1 cellular context compared by ENCODE assay signal in the genomic region with DNA sequence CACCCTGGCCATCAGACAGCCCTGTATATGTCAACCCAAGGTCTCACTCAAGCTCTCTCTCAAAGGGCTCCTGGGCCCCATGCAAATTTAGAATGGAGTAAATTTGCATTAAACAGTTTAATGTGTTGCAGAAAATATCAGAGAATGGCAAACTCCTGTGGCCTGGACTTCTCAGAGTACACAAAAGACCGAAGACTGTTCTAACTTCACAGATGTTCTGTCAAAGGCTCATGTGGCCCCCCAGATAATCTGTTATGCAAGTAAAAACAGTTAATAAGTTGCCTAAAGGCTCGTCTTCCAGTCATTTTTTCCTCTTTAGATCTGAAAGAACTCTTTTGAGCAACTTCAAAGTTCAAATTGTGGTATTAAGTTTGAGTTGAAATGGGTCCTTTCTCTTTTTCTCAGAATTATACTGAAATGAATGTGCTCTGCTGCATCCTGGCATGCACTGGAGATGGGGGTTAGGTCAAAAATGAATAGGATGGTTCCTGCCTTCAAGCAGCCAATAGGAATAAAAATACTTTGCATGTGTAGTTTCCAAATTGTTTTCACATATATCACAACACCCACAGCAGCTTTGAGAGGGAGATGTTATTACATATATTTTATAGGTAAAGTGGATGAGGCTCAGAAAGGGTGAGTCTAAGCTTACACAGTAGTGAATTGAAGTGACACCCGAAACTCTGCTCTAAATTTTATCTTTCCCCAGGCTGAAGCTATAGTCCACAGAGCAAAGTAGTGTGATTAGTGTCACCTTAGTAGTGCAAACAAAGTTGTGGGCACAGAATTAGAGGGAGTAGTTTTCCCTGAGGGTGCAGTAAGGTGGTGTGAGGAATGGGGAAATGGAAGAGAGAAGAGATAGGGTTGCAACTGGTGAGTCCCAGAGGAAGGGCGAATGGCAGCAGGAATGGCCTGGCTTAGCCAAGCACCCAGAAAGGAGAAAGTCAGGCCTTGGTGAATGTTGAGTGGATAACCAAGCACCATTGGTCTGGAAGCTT.
A peak's percentile ranks its signal among the peaks of the same experiment; 100 is the strongest.
TF ChIP-seq lines count a peak whose summit lies in the region.

No MANE protein-coding gene starts in this region.

TF ChIP-seq in HepG2, 621 proteins besides CTCF, POLR2A, EP300 and RAD21 (continued from another document and continues in another):
- 0 out of 2 replicates have a peak, but pooled peaks have one; percentile 40 for TF ChIP-seq PATZ1 (CRISPR knock-in tag; IDR thresholded peaks at IDR 0.05)
- no peak for TF ChIP-seq ZNF10 (CRISPR knock-in tag; IDR thresholded peaks at IDR 0.05; ENCODE audit: borderline replicate concordance, low read depth)
- TF ChIP-seq TCF7L2 (IDR thresholded peaks at IDR 0.05; ENCODE audit: low read depth, low read length), result no peak
- no peak for TF ChIP-seq ZBTB21 (CRISPR knock-in tag; IDR thresholded peaks at IDR 0.05)
- TF ChIP-seq ARHGAP35 (CRISPR knock-in tag; IDR thresholded peaks at IDR 0.05; ENCODE audit: borderline replicate concordance), result no peak
- no peak for TF ChIP-seq SRY (CRISPR knock-in tag; IDR thresholded peaks at IDR 0.05)
- no peak for TF ChIP-seq MXD1 (CRISPR knock-in tag; IDR thresholded peaks at IDR 0.05)
- no peak for TF ChIP-seq ZFY (CRISPR knock-in tag; IDR thresholded peaks at IDR 0.05)
- no peak for TF ChIP-seq ATAD3A (CRISPR knock-in tag; IDR thresholded peaks at IDR 0.05)
- TF ChIP-seq, protein P1, sequence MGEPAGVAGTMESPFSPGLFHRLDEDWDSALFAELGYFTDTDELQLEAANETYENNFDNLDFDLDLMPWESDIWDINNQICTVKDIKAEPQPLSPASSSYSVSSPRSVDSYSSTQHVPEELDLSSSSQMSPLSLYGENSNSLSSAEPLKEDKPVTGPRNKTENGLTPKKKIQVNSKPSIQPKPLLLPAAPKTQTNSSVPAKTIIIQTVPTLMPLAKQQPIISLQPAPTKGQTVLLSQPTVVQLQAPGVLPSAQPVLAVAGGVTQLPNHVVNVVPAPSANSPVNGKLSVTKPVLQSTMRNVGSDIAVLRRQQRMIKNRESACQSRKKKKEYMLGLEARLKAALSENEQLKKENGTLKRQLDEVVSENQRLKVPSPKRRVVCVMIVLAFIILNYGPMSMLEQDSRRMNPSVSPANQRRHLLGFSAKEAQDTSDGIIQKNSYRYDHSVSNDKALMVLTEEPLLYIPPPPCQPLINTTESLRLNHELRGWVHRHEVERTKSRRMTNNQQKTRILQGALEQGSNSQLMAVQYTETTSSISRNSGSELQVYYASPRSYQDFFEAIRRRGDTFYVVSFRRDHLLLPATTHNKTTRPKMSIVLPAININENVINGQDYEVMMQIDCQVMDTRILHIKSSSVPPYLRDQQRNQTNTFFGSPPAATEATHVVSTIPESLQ (CRISPR knock-in tag; conservative IDR thresholded peaks at IDR 0.05), result no peak
- TF ChIP-seq THAP11 (CRISPR knock-in tag; IDR thresholded peaks at IDR 0.05), result no peak
- no peak for TF ChIP-seq ZNF841 (CRISPR knock-in tag; IDR thresholded peaks at IDR 0.05; ENCODE audit: borderline replicate concordance)
- TF ChIP-seq ZFP90 (CRISPR knock-in tag; IDR thresholded peaks at IDR 0.05; ENCODE audit: borderline replicate concordance), result no peak
- TF ChIP-seq ZNF12 (CRISPR knock-in tag; IDR thresholded peaks at IDR 0.05), result no peak
- TF ChIP-seq, protein P2, sequence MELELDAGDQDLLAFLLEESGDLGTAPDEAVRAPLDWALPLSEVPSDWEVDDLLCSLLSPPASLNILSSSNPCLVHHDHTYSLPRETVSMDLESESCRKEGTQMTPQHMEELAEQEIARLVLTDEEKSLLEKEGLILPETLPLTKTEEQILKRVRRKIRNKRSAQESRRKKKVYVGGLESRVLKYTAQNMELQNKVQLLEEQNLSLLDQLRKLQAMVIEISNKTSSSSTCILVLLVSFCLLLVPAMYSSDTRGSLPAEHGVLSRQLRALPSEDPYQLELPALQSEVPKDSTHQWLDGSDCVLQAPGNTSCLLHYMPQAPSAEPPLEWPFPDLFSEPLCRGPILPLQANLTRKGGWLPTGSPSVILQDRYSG (CRISPR knock-in tag; IDR thresholded peaks at IDR 0.05), result no peak
- TF ChIP-seq IRF2 (CRISPR knock-in tag; IDR thresholded peaks at IDR 0.05), result no peak
- TF ChIP-seq SETDB1 (CRISPR knock-in tag; IDR thresholded peaks at IDR 0.05; ENCODE audit: borderline replicate concordance), result no peak
- no peak for TF ChIP-seq ZNF576 (CRISPR knock-in tag; IDR thresholded peaks at IDR 0.05)
- no peak for TF ChIP-seq REXO4 (CRISPR knock-in tag; IDR thresholded peaks at IDR 0.05; ENCODE audit: borderline replicate concordance)
- TF ChIP-seq ZNF598 (CRISPR knock-in tag; IDR thresholded peaks at IDR 0.05; ENCODE audit: borderline replicate concordance), result no peak
- TF ChIP-seq ZNF614 (CRISPR knock-in tag; IDR thresholded peaks at IDR 0.05; ENCODE audit: borderline replicate concordance), result no peak
- TF ChIP-seq NFIC (IDR thresholded peaks at IDR 0.05; ENCODE audit: low read length), result 0 out of 2 replicates have a peak, but pooled peaks have one; percentile 25
- no peak for TF ChIP-seq ZNF562 (CRISPR knock-in tag; IDR thresholded peaks at IDR 0.05; ENCODE audit: borderline replicate concordance)
- no peak for TF ChIP-seq TBX2 (CRISPR knock-in tag; IDR thresholded peaks at IDR 0.05; ENCODE audit: borderline replicate concordance)
- no peak for TF ChIP-seq ZNF431 (CRISPR knock-in tag; IDR thresholded peaks at IDR 0.05; ENCODE audit: borderline replicate concordance, low read depth)
- TF ChIP-seq ZNF567 (CRISPR knock-in tag; IDR thresholded peaks at IDR 0.05; ENCODE audit: borderline replicate concordance), result no peak
- no peak for TF ChIP-seq PHF5A (CRISPR knock-in tag; IDR thresholded peaks at IDR 0.05; ENCODE audit: low read depth, unreplicated experiment)
- TF ChIP-seq, protein P3, sequence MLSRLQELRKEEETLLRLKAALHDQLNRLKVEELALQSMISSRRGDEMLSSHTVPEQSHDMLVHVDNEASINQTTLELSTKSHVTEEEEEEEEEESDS (CRISPR knock-in tag; IDR thresholded peaks at IDR 0.05; ENCODE audit: borderline replicate concordance), result no peak
- 0 out of 2 replicates have a peak, but pooled peaks have one; percentile 21 for TF ChIP-seq ATF2 (CRISPR knock-in tag; IDR thresholded peaks at IDR 0.05)
- TF ChIP-seq RBM22 (optimal IDR thresholded peaks at IDR 0.05; ENCODE audit: low read length), result no peak
- TF ChIP-seq ATM (IDR thresholded peaks at IDR 0.05; ENCODE audit: borderline replicate concordance), result no peak
- 0 out of 2 replicates have a peak, but pooled peaks have one; percentile 18 for TF ChIP-seq SIX1 (CRISPR knock-in tag; IDR thresholded peaks at IDR 0.05; ENCODE audit: borderline replicate concordance)
- TF ChIP-seq KLF16 (CRISPR knock-in tag; IDR thresholded peaks at IDR 0.05), result no peak
- no peak for TF ChIP-seq THAP8 (CRISPR knock-in tag; IDR thresholded peaks at IDR 0.05; ENCODE audit: borderline replicate concordance)
- TF ChIP-seq NCOA5 (CRISPR knock-in tag; IDR thresholded peaks at IDR 0.05), result no peak
- TF ChIP-seq, protein P4, sequence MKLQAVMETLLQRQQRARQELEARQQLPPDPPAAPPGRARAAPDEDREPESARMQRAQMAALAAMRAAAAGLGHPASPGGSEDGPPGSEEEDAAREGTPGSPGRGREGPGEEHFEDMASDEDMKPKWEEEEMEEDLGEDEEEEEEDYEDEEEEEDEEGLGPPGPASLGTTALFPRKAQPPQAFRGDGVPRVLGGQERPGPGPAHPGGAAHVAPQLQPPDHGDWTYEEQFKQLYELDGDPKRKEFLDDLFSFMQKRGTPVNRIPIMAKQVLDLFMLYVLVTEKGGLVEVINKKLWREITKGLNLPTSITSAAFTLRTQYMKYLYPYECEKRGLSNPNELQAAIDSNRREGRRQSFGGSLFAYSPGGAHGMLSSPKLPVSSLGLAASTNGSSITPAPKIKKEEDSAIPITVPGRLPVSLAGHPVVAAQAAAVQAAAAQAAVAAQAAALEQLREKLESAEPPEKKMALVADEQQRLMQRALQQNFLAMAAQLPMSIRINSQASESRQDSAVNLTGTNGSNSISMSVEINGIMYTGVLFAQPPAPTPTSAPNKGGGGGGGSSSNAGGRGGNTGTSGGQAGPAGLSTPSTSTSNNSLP (IDR thresholded peaks at IDR 0.05; ENCODE audit: low read depth, low read length), result no peak
- no peak for TF ChIP-seq SNAPC4 (CRISPR knock-in tag; IDR thresholded peaks at IDR 0.05)
- TF ChIP-seq SOX13 (IDR thresholded peaks at IDR 0.05), result no peak
- 0 out of 4 replicates have a peak, but pooled peaks of 1 of the 2 experiments have one; percentile 22 for TF ChIP-seq SOX13 (CRISPR knock-in tag; conservative IDR thresholded peaks at IDR 0.05 in 1 of 2, IDR thresholded peaks at IDR 0.05 in 1 of 2)
- no peak for TF ChIP-seq PPARG (CRISPR knock-in tag; conservative IDR thresholded peaks at IDR 0.05)
